Comparison of ENCODE assay signal across 8 cellular contexts in the genomic region with DNA sequence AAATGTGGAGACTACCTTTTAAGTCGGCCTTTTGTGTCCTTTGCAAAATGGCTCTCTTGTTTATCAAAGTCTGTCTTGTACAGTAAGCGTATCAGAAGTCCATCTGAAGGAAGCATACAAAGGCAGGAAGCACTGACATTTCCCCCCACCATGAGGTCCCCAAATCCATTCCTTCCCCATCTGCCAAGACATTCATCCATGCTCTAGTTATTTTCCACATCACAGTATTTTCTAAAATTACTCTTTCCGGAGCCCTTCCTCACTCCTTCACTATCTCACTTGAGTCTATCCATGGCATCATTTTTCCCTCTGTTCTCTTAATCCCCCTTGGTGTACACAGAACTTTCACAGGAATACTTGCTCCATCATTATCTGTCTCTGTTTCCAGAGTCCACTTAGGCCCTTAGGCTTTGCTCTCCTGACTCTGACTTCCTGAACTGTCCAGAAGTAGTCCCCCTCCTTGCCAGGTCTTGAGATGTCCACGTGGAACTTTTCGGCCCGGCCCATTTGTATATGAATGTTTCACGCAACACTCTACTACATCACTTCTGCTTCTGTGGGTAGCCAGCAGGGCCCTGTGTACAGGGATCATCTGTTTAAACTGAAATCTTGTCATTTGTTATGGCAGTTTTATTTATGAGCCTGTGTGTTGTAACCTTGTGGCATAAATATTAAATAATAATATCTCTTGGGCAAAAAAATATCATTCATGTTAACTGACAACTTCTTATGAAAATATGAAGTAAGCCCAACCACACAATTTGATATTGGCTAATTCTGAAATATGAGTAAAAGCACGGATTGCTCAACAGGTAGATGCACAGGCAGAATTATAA. TPM values are rescaled to one million over a fixed set of nuclear protein-coding genes. Genes with fewer than 3 reads are reported as not detected.
DNase-seq lines count a peak whose midpoint lies in the region; ATAC-seq, FAIRE-seq and TF ChIP-seq lines count a peak whose summit lies in the region.

No MANE protein-coding gene starts in this region.

- in situ Hi-C loops in brain microvascular endothelial cell (cut with HindIII; ENCODE audit: low pct_ligation_motif_present, low sequenced_read_pairs), result no loop called here

- no peaks in the 10 kb centered on the region for H3K36me3 ChIP-seq in brain microvascular endothelial cell (replicated peaks)

- no peaks in the 10 kb centered on the region for H3K27me3 ChIP-seq in brain microvascular endothelial cell (replicated peaks)

- intact Hi-C loops in left ventricle myocardium superior (cut with micrococcal nuclease), result no loop called here

- TF ChIP-seq CTCF in brain microvascular endothelial cell (IDR thresholded peaks at IDR 0.05; ENCODE audit: low read depth, low read length, missing control alignments), result no peak
- TF ChIP-seq CTCF in omental fat pad (IDR thresholded peaks at IDR 0.05), result no peak

- ATAC-seq in omental fat pad (ENCODE audit: low FRiP score), result peak; percentile 38
- no peak for ATAC-seq in left lobe of liver
- ATAC-seq in left ventricle myocardium superior, result no peak

- H3K27ac ChIP-seq in brain microvascular endothelial cell, result peak overlapping the region; percentile 32

- no peak overlapping the region for H3K4me3 ChIP-seq in brain microvascular endothelial cell (ENCODE audit: low read depth, low read length)

- DNase-seq in GM19239 (ENCODE audit: insufficient read length, low spot score) (no peak), MV-4-11 (lab: John Stamatoyannopoulos, UW) (peak; percentile 96), brain microvascular endothelial cell (no peak), omental fat pad (ENCODE audit: low spot score) (no peak), left lobe of liver (ENCODE audit: low spot score) (no peak), left ventricle myocardium superior (no peak), occipital lobe (lab: John Stamatoyannopoulos, UW) (no peak)
- no peak for DNase-seq in stimulated activated CD4-positive, alpha-beta T cell treated with anti-CD3 and anti-CD28 coated beads, Interleukin-15, amount 100 ng/mL, for 24 hours

- FAIRE-seq in GM19239 (lab: Jason Lieb, UNC), result peak; percentile 78

RNA-seq across cellular contexts. Expression of a gene that starts 2.0 kb away (rescaled TPM):
- total RNA-seq in omental fat pad (10 to 100 TPM; 15.8 to 29.9 (median 21.4) TPM), left lobe of liver (5.0 TPM), left ventricle myocardium superior (2.8 TPM), occipital lobe (92.3 TPM)

RNA-seq across cellular contexts. Expression of a gene that starts 53.2 kb away (rescaled TPM):
- total RNA-seq in omental fat pad, result 10 to 100 TPM; 21.4 to 33.5 (median 25.6) TPM
- total RNA-seq in left lobe of liver, result 20.4 TPM
- 38.2 TPM for total RNA-seq in left ventricle myocardium superior
- 15.6 TPM for total RNA-seq in occipital lobe
